35 cellular contexts compared by ENCODE assay signal in the genomic region with DNA sequence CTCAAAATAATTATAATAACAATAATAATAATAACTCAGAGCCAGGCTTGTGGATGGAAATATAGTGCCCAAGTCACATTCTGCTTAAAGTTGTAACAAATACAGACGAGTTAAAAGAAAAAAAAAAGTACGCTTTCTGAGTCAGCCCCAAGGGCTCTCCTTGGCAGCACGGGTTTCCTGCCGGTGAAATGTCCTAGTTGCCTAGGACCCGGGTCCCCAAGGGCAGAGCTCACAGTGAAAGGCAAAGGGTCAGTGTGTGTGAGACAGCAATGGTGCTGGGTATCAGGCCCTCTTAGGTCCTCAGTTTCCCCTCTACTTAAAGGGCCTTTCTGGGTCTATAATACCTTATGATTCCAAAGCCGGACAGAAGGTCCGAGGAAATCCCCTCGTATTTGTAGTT.
DNase-seq lines count a peak whose midpoint lies in the region; ATAC-seq, FAIRE-seq and TF ChIP-seq lines count a peak whose summit lies in the region.
"Had no signal": no experiment of that assay in that cellular context is flagged by ENCODE, and none has a peak within 500 bp of the region (broad histone marks: within the 10 kb centered on the region; RNA-seq: fewer than 3 reads in every experiment).

No MANE protein-coding gene starts in this region.

- intact Hi-C loops in Right ventricle myocardium inferior (cut with DNase I) (no loop called here), Right ventricle myocardium superior (cut with DNase I) (no loop called here), cardiac septum (cut with DNase I) (no loop called here), posterior vena cava (cut with DNase I) (loop anchor here in 1 of 2 donors (10.0 kb wide), 1 partner anchor 81 kb away; no protein-coding TSS in a partner anchor), psoas muscle (cut with DNase I) (no loop called here)

- no peaks in the 10 kb centered on the region for H3K27me3 ChIP-seq in right atrium auricular region
- no peaks in the 10 kb centered on the region for H3K27me3 ChIP-seq in psoas muscle (ENCODE audit: insufficient read depth in 3 of 3, low read length in 2 of 3)
- H3K27me3 ChIP-seq: BE2C; BLaER1; BLaER1 treated with 17β-estradiol and CSF1 and Interleukin-3, amounts not matched to agents 10 nM and 100 nM had no signal

- no peaks in the 10 kb centered on the region for H3K4me1 ChIP-seq in right atrium auricular region
- no peaks in the 10 kb centered on the region for H3K4me1 ChIP-seq in psoas muscle
- H3K4me1 ChIP-seq: A549, Caco-2 had no signal

- H3K9me3 ChIP-seq in right atrium auricular region, result no peaks in the 10 kb centered on the region
- H3K9me3 ChIP-seq in psoas muscle, result no peaks in the 10 kb centered on the region
- H3K9me3 ChIP-seq: A549, BE2C, Caco-2 had no signal

- H3K4me3 ChIP-seq in right atrium auricular region, result no peak overlapping the region
- H3K4me3 ChIP-seq in psoas muscle, result no peak overlapping the region
- H3K4me3 ChIP-seq: A549; BLaER1; BLaER1 treated with 17β-estradiol and CSF1 and Interleukin-3, amounts not matched to agents 10 nM and 100 nM had no signal

- DNase-seq in Right ventricle myocardium inferior (ENCODE audit: missing footprints), result no peak
- DNase-seq in right atrium auricular region (ENCODE audit: low spot score), result no peak
- no peak for DNase-seq in Right ventricle myocardium superior
- no peak for DNase-seq in cardiac septum (ENCODE audit: low spot score)
- DNase-seq in posterior vena cava (ENCODE audit: low spot score), result peak; percentile 22
- DNase-seq in psoas muscle, result peak; percentile 34 to 78
- DNase-seq in stimulated activated naive CD8-positive, alpha-beta T cell treated with anti-CD3 and anti-CD28 coated beads, Interleukin-15, Interleukin-2, amounts not matched to agents 100 U/mL and 50 U/mL, for 24 hours, result no peak
- no peak for DNase-seq in H54 (ENCODE audit: insufficient read length, low spot score)
- DNase-seq: 8988T; ACHN; AML-193; BE2C; C1 segment of cervical spinal cord; Caco-2; Calu3; CD4-positive, alpha-beta memory T cell; CD4-positive, alpha-beta T cell; CD4-positive, CD25-positive, alpha-beta regulatory T cell; CD8-positive, alpha-beta memory T cell; CD8-positive, alpha-beta T cell; COR-L47; DMS 273 treated with DMSO at 0.1 percent for 48 hours; DMS153; DMS53; DMS79; DMS79 treated with DMSO at 0.1 percent for 48 hours; DND-41; EL had no signal

- no peak overlapping the region for H3K27ac ChIP-seq in right atrium auricular region
- no peak overlapping the region for H3K27ac ChIP-seq in psoas muscle
- H3K27ac ChIP-seq: 22Rv1; A549; BLaER1; BLaER1 treated with 17β-estradiol and CSF1 and Interleukin-3, amounts not matched to agents 10 nM and 100 nM; C4-2B had no signal

- no peak for TF ChIP-seq POLR2A in H54 (IDR thresholded peaks at IDR 0.05; ENCODE audit: low read depth, low read length)

- TF ChIP-seq CTCF in right atrium auricular region (IDR thresholded peaks at IDR 0.05) (no peak), psoas muscle (IDR thresholded peaks at IDR 0.05) (no peak)

- FAIRE-seq in H54 (lab: Jason Lieb, UNC), result no peak
- FAIRE-seq: A204.1, A549, D721Med had no signal

- ATAC-seq in Right ventricle myocardium inferior (peak; percentile 38), Right ventricle myocardium superior (ENCODE audit: poor library complexity) (peak; percentile 38), psoas muscle (peak in 1 of 4 donors; percentile 29)
- ATAC-seq in stimulated activated naive CD8-positive, alpha-beta T cell treated with anti-CD3 and anti-CD28 coated beads, Interleukin-15, Interleukin-2, amounts not matched to agents 100 U/mL and 50 U/mL, for 24 hours, result no peak
- ATAC-seq: A549; CD8-positive, alpha-beta T cell had no signal

- WGBS in psoas muscle, 3 donors, result 84 to 95% (median 92%) methylated on average over 8 of the region's 8 CpGs

- peaks cover 18% of the 10 kb centered on the region for H3K36me3 ChIP-seq in right atrium auricular region
- peaks cover 0 to 23% of the 10 kb centered on the region in 2 donors for H3K36me3 ChIP-seq in psoas muscle (ENCODE audit: insufficient read depth in 1 of 2, low read depth in 1 of 2)
- H3K36me3 ChIP-seq: BE2C had no signal

Comparison
In these comparisons a context has a peak if more than half of its experiments do, and no peak if none do; other contexts are left out.
1. DNase-seq: peak in posterior vena cava (single experiment) and psoas muscle (2 of 2); none in Right ventricle myocardium inferior (single experiment), right atrium auricular region (single experiment), Right ventricle myocardium superior (single experiment), cardiac septum (single experiment), stimulated activated naive CD8-positive, alpha-beta T cell treated with anti-CD3 and anti-CD28 coated beads, Interleukin-15, Interleukin-2, amounts not matched to agents 100 U/mL and 50 U/mL, for 24 hours (single experiment) and H54 (single experiment).